In genomic region chr3:15108082-15108545, GRCh38 we compare ENCODE assay signal across 8 cellular contexts.
DNase-seq lines count a peak whose midpoint lies in the region; ATAC-seq, FAIRE-seq and TF ChIP-seq lines count a peak whose summit lies in the region.

No MANE protein-coding gene starts in this region.

- H4K20me1 ChIP-seq in DND-41 (ENCODE audit: insufficient read depth, low read length) = no peaks in the 10 kb centered on the region

- H3K4me3 ChIP-seq in DND-41 (ENCODE audit: low read depth in 1 of 2, low read length in 2 of 2) = peak overlapping the region in 1 of 2 experiments; percentile 38; a peak in 1 of 4 replicates
- H3K4me3 ChIP-seq in brain microvascular endothelial cell (ENCODE audit: low read depth, low read length) = no peak overlapping the region

- H3K4me2 ChIP-seq in DND-41 (ENCODE audit: insufficient read depth, low read length) = peak overlapping the region; percentile 66

- peak; percentile 98 for ATAC-seq in DND-41 (ENCODE audit: insufficient read depth, low read depth)

- no peaks in the 10 kb centered on the region for H3K27me3 ChIP-seq in DND-41 (ENCODE audit: insufficient read depth, low read length, poor library complexity)
- no peaks in the 10 kb centered on the region for H3K27me3 ChIP-seq in brain microvascular endothelial cell (replicated peaks)

- DNase-seq in DND-41 (peak; percentile 77), H54 (ENCODE audit: insufficient read length, low spot score) (peak; percentile 77), NCI-H1105 (lab: John Stamatoyannopoulos, UW) (peak; percentile 23), UCSD-AML1 (lab: John Stamatoyannopoulos, UW; ENCODE audit: unreplicated experiment) (peak; percentile 74), brain microvascular endothelial cell (peak; percentile 43), inferior parietal cortex (ENCODE audit: extremely low spot score) (peak; percentile 87), amniotic stem cell (lab: John Stamatoyannopoulos, UW) (no peak)
- peak; percentile 49 to 63 for DNase-seq in stimulated activated CD4-positive, alpha-beta T cell treated with anti-CD3 and anti-CD28 coated beads, Interleukin-15, amount 100 ng/mL, for 1 hour (ENCODE audit: low read depth in 1 of 2, low spot score in 1 of 2)

- no peaks in the 10 kb centered on the region for H3K79me2 ChIP-seq in DND-41 (ENCODE audit: insufficient read depth, low read length)

- in situ Hi-C loops in brain microvascular endothelial cell (cut with HindIII; ENCODE audit: low pct_ligation_motif_present, low sequenced_read_pairs) = no loop called here

- H3K27ac ChIP-seq in DND-41 (ENCODE audit: low read length) (no peak overlapping the region), brain microvascular endothelial cell (no peak overlapping the region)

- H3K9me3 ChIP-seq in DND-41 (ENCODE audit: insufficient read depth, low read length, severe bottlenecking) = no peaks in the 10 kb centered on the region

- TF ChIP-seq CTCF in DND-41 (IDR thresholded peaks at IDR 0.05; ENCODE audit: borderline replicate concordance, extremely low read depth, low read length, poor library complexity, severe bottlenecking) (peak; percentile 97), brain microvascular endothelial cell (IDR thresholded peaks at IDR 0.05; ENCODE audit: low read depth, low read length, missing control alignments) (peak; percentile 97)

- no peak for FAIRE-seq in H54 (lab: Jason Lieb, UNC)

- TF ChIP-seq POLR2A in H54 (IDR thresholded peaks at IDR 0.05; ENCODE audit: low read depth, low read length) = no peak

- H3K9ac ChIP-seq in DND-41 (ENCODE audit: low read depth, low read length) = no peak overlapping the region

- peaks cover 7% of the 10 kb centered on the region for H3K4me1 ChIP-seq in DND-41 (ENCODE audit: insufficient read depth, low read length)

- H3K36me3 ChIP-seq in DND-41 (ENCODE audit: insufficient read depth, low read length) (no peaks in the 10 kb centered on the region), brain microvascular endothelial cell (replicated peaks) (no peaks in the 10 kb centered on the region)

- H2AFZ ChIP-seq in DND-41 (ENCODE audit: low read depth, low read length) = peak overlapping the region; percentile 78
